In genomic region chr4:123661080-123661737, GRCh38 we compare ENCODE assay signal across 9 cellular contexts.
DNase-seq lines count a peak whose midpoint lies in the region; ATAC-seq and TF ChIP-seq lines count a peak whose summit lies in the region.
"Had no signal": no experiment of that assay in that cellular context is flagged by ENCODE, and none has a peak within 500 bp of the region (broad histone marks: within the 10 kb centered on the region; RNA-seq: fewer than 3 reads in every experiment).

No MANE protein-coding gene starts in this region.

- in situ Hi-C loops in KBM-7 (cut with MboI; ENCODE audit: low pct_unique_long_range_greater_than_20kb, low sequenced_read_pairs): loop anchor here (25.0 kb wide), 1 partner anchor 549 kb away; no protein-coding TSS in a partner anchor

- CTCF ChIA-PET in CD4-positive, alpha-beta T cell (lab: Charles Lee): no interaction called here

- TF ChIP-seq CTCF in CD4-positive, alpha-beta T cell (IDR thresholded peaks at IDR 0.05): peak; percentile 47

- intact Hi-C loops in CD4-positive, alpha-beta T cell (cut with DNase I, micrococcal nuclease): loop anchor here (2.0 kb wide), 3 partner anchors 96 to 558 kb away; no protein-coding TSS in a partner anchor

- no peak overlapping the region for H3K4me3 Mint-ChIP-seq in CD4-positive, alpha-beta T cell

- no peaks in the 10 kb centered on the region for H3K27me3 Mint-ChIP-seq in CD4-positive, alpha-beta T cell

- no peaks in the 10 kb centered on the region for H3K4me1 Mint-ChIP-seq in CD4-positive, alpha-beta T cell (ENCODE audit: low read depth)

- H3K27ac Mint-ChIP-seq in CD4-positive, alpha-beta T cell: no peak overlapping the region

- no peaks in the 10 kb centered on the region for H3K9me3 ChIP-seq in CD4-positive, alpha-beta T cell (ENCODE audit: control insufficient read depth, low read length)

- no peak for DNase-seq in CD4-positive, alpha-beta T cell
- DNase-seq in KBM-7 (peak; percentile 11), myocyte (ENCODE audit: low read depth) (peak; percentile 31), middle frontal gyrus (ENCODE audit: extremely low spot score, low spot score) (no peak), AG08396 (ENCODE audit: low spot score) (no peak)
- DNase-seq in central memory CD4-positive, alpha-beta T cell: peak; percentile 4
- DNase-seq: SIG-M5 had no signal

- peaks cover 3% of the 10 kb centered on the region for H3K9me3 Mint-ChIP-seq in CD4-positive, alpha-beta T cell

- H3K27ac ChIP-seq in CD4-positive, alpha-beta T cell (ENCODE audit: low read depth, low read length): no peak overlapping the region

- no peaks in the 10 kb centered on the region for H3K27me3 ChIP-seq in CD4-positive, alpha-beta T cell (ENCODE audit: control insufficient read depth, insufficient read depth, low read length)

- POLR2A ChIA-PET in CD4-positive, alpha-beta T cell (lab: Charles Lee): no interaction called here

- no peak for ATAC-seq in CD4-positive, alpha-beta T cell (ENCODE audit: poor library complexity)
- ATAC-seq in GM19035 (IDR thresholded peaks at IDR 0.05; ENCODE audit: unreplicated experiment) (no peak), GM21381 (IDR thresholded peaks at IDR 0.05; ENCODE audit: unreplicated experiment) (no peak)

- H3K36me3 Mint-ChIP-seq in CD4-positive, alpha-beta T cell (ENCODE audit: low read depth): no peaks in the 10 kb centered on the region

Comparison
In these comparisons a context has a peak if more than half of its experiments do, and no peak if none do; other contexts are left out.
1. DNase-seq: peak in KBM-7 (single experiment), central memory CD4-positive, alpha-beta T cell (single experiment) and myocyte (single experiment); none in CD4-positive, alpha-beta T cell (0 of 10), middle frontal gyrus (single experiment) and AG08396 (single experiment).